In genomic region chr17:36527851-36528250, GRCh38 we compare ENCODE assay signal across 19 cellular contexts.
"Had no signal": no experiment of that assay in that cellular context is flagged by ENCODE, and none has a peak within 500 bp of the region (broad histone marks: within the 10 kb centered on the region; RNA-seq: fewer than 3 reads in every experiment).

No MANE protein-coding gene starts in this region.

- H3K4me3 ChIP-seq: ascending aorta, coronary artery, sigmoid colon, SK-N-MC, tibial artery, uterus had no signal

- H3K27ac ChIP-seq: ascending aorta, coronary artery, neutrophil, parathyroid adenoma, sigmoid colon, SK-N-MC, tibial artery, uterus had no signal

- H3K9me3 Mint-ChIP-seq: activated naive CD8-positive, alpha-beta T cell treated with anti-CD3 and anti-CD28 coated beads, Interleukin-2, amount 50 U/mL, for 24 hours; natural killer cell; T-cell; WTC11 had no signal

- H3K36me3 ChIP-seq: uterus had no signal

- H2AFZ ChIP-seq: parathyroid adenoma had no signal

- H3K4me1 ChIP-seq: ascending aorta, parathyroid adenoma, sigmoid colon, tibial artery, uterus had no signal

- H3K4me3 Mint-ChIP-seq: activated CD4-positive, alpha-beta T cell treated with anti-CD3 and anti-CD28 coated beads for 36 hours; activated naive CD8-positive, alpha-beta T cell treated with anti-CD3 and anti-CD28 coated beads, Interleukin-2, amount 50 U/mL, for 24 hours; natural killer cell; T-cell; WTC11 had no signal

- H3K79me2 ChIP-seq: parathyroid adenoma had no signal

- H3K9ac ChIP-seq: parathyroid adenoma had no signal

- H3K27me3 Mint-ChIP-seq: activated CD4-positive, alpha-beta T cell treated with anti-CD3 and anti-CD28 coated beads for 36 hours; activated naive CD8-positive, alpha-beta T cell treated with anti-CD3 and anti-CD28 coated beads, Interleukin-2, amount 50 U/mL, for 24 hours; T-cell had no signal

- H3K9me3 ChIP-seq: ascending aorta, neutrophil, sigmoid colon, tibial artery, uterus had no signal

- H3K27ac Mint-ChIP-seq: activated CD4-positive, alpha-beta T cell treated with anti-CD3 and anti-CD28 coated beads for 36 hours; activated naive CD8-positive, alpha-beta T cell treated with anti-CD3 and anti-CD28 coated beads, Interleukin-2, amount 50 U/mL, for 24 hours; natural killer cell; T-cell; WTC11 had no signal

- H3K27me3 ChIP-seq: ascending aorta, neutrophil, sigmoid colon, tibial artery, uterus had no signal

- DNase-seq: activated CD4-positive, alpha-beta T cell treated with anti-CD3 and anti-CD28 coated beads for 36 hours; activated CD4-positive, alpha-beta T cell treated with anti-CD3 and anti-CD28 coated beads, Interleukin-2, amount 50 U/mL, for 48 hours; activated gamma-delta T cell; activated naive CD8-positive, alpha-beta T cell treated with anti-CD3 and anti-CD28 coated beads, Interleukin-2, amount 50 U/mL, for 24 hours; erythroblast; kidney glomerular epithelial cell; mesendoderm; natural killer cell; sigmoid colon; stimulated activated naive CD4-positive, alpha-beta T cell; T-cell; tibial artery; uterus had no signal
